8 cellular contexts compared by ENCODE assay signal in genomic region chr13:73520135-73520534, GRCh38.
DNase-seq lines count a peak whose midpoint lies in the region; ATAC-seq and TF ChIP-seq lines count a peak whose summit lies in the region.
"Not testable (repeated sequence)": the region's sequence is repeated elsewhere in the genome, so short reads cannot be mapped to it uniquely, and the experiment has no call there.

No MANE protein-coding gene starts in this region.

- intact Hi-C loops in CD4-positive, alpha-beta T cell (cut with DNase I, micrococcal nuclease), result loop anchor here in 1 of 2 experiments (10.0 kb wide), 1 partner anchor 185 kb away; no protein-coding TSS in a partner anchor
- intact Hi-C loops in activated CD8-positive, alpha-beta T cell treated with anti-CD3 and anti-CD28 coated beads for 36 hours (cut with micrococcal nuclease), result not testable (repeated sequence)

- ATAC-seq in CD4-positive, alpha-beta T cell (ENCODE audit: poor library complexity); WTC11; activated CD8-positive, alpha-beta T cell treated with anti-CD3 and anti-CD28 coated beads for 36 hours; activated T-helper 17 cell treated with anti-CD3 and anti-CD28 coated beads, Interleukin-2, amount 50 U/mL, for 72 hours (replicated peaks); effector memory CD8-positive, alpha-beta T cell (replicated peaks); stimulated activated effector memory CD8-positive, alpha-beta T cell treated with anti-CD3 and anti-CD28 coated beads, Interleukin-12 subunit alpha, Interleukin-12 subunit beta, amount 100 ng/mL, for 72 hours: not testable (repeated sequence)

- peak overlapping the region; percentile 84 for H3K4me3 Mint-ChIP-seq in CD4-positive, alpha-beta T cell
- peak overlapping the region; percentile 79; the same call in 1 of the 2 replicates for H3K4me3 Mint-ChIP-seq in HFFc6
- not testable (repeated sequence) for H3K4me3 Mint-ChIP-seq in WTC11
- peak overlapping the region; percentile 58 for H3K4me3 Mint-ChIP-seq in activated CD8-positive, alpha-beta T cell treated with anti-CD3 and anti-CD28 coated beads for 36 hours
- peak overlapping the region; percentile 74 for H3K4me3 Mint-ChIP-seq in activated T-helper 17 cell treated with anti-CD3 and anti-CD28 coated beads, Interleukin-2, amount 50 U/mL, for 72 hours
- H3K4me3 Mint-ChIP-seq in activated naive CD8-positive, alpha-beta T cell, result peak overlapping the region; percentile 80
- H3K4me3 Mint-ChIP-seq in effector memory CD8-positive, alpha-beta T cell, result peak overlapping the region; percentile 35 to 50
- H3K4me3 Mint-ChIP-seq in stimulated activated effector memory CD8-positive, alpha-beta T cell treated with anti-CD3 and anti-CD28 coated beads, Interleukin-12 subunit alpha, Interleukin-12 subunit beta, amount 100 ng/mL, for 72 hours, result peak overlapping the region; percentile 25

- not testable (repeated sequence) for H3K27me3 Mint-ChIP-seq in CD4-positive, alpha-beta T cell; HFFc6 (ENCODE audit: insufficient read depth); WTC11 (ENCODE audit: low read depth); activated CD8-positive, alpha-beta T cell treated with anti-CD3 and anti-CD28 coated beads for 36 hours; activated T-helper 17 cell treated with anti-CD3 and anti-CD28 coated beads, Interleukin-2, amount 50 U/mL, for 72 hours; activated naive CD8-positive, alpha-beta T cell
- peaks cover 0 to 23% of the 10 kb centered on the region in 2 donors for H3K27me3 Mint-ChIP-seq in effector memory CD8-positive, alpha-beta T cell

- H3K27me3 ChIP-seq in CD4-positive, alpha-beta T cell (ENCODE audit: control insufficient read depth, insufficient read depth, low read length), result not testable (repeated sequence)

- peak overlapping the region; percentile 90 for H3K27ac Mint-ChIP-seq in CD4-positive, alpha-beta T cell
- not testable (repeated sequence) for H3K27ac Mint-ChIP-seq in HFFc6; WTC11; effector memory CD8-positive, alpha-beta T cell; stimulated activated effector memory CD8-positive, alpha-beta T cell treated with anti-CD3 and anti-CD28 coated beads, Interleukin-12 subunit alpha, Interleukin-12 subunit beta, amount 100 ng/mL, for 72 hours
- H3K27ac Mint-ChIP-seq in activated CD8-positive, alpha-beta T cell treated with anti-CD3 and anti-CD28 coated beads for 36 hours, result peak overlapping the region; percentile 76
- H3K27ac Mint-ChIP-seq in activated T-helper 17 cell treated with anti-CD3 and anti-CD28 coated beads, Interleukin-2, amount 50 U/mL, for 72 hours, result peak overlapping the region; percentile 83
- peak overlapping the region; percentile 83 for H3K27ac Mint-ChIP-seq in activated naive CD8-positive, alpha-beta T cell

- not testable (repeated sequence) for DNase-seq in CD4-positive, alpha-beta T cell; HFFc6; WTC11 (ENCODE audit: low spot score); activated CD8-positive, alpha-beta T cell treated with anti-CD3 and anti-CD28 coated beads for 36 hours; effector memory CD8-positive, alpha-beta T cell; stimulated activated effector memory CD8-positive, alpha-beta T cell treated with anti-CD3 and anti-CD28 coated beads, Interleukin-12 subunit alpha, Interleukin-12 subunit beta, amount 100 ng/mL, for 72 hours (ENCODE audit: low spot score in 2 of 2)

- H3K9me3 ChIP-seq in CD4-positive, alpha-beta T cell (ENCODE audit: control insufficient read depth, low read length), result not testable (repeated sequence)

- not testable (repeated sequence) for H3K9me3 Mint-ChIP-seq in CD4-positive, alpha-beta T cell; HFFc6; activated CD8-positive, alpha-beta T cell treated with anti-CD3 and anti-CD28 coated beads for 36 hours; activated T-helper 17 cell treated with anti-CD3 and anti-CD28 coated beads, Interleukin-2, amount 50 U/mL, for 72 hours; activated naive CD8-positive, alpha-beta T cell (ENCODE audit: low read depth); effector memory CD8-positive, alpha-beta T cell; stimulated activated effector memory CD8-positive, alpha-beta T cell treated with anti-CD3 and anti-CD28 coated beads, Interleukin-12 subunit alpha, Interleukin-12 subunit beta, amount 100 ng/mL, for 72 hours
- peaks cover 14% of the 10 kb centered on the region for H3K9me3 Mint-ChIP-seq in WTC11

- peak overlapping the region; percentile 21 for H3K27ac ChIP-seq in CD4-positive, alpha-beta T cell (ENCODE audit: low read depth, low read length)

- CTCF ChIA-PET in CD4-positive, alpha-beta T cell (lab: Charles Lee); WTC11 (lab: Charles Lee): not testable (repeated sequence)
- CTCF ChIA-PET in activated CD8-positive, alpha-beta T cell treated with anti-CD3 and anti-CD28 coated beads for 36 hours (lab: Charles Lee), result interaction anchor here (1.0 kb wide), 1 partner anchor 23 kb away, joined by 3 read pairs; no protein-coding TSS in a partner anchor

- POLR2A ChIA-PET in CD4-positive, alpha-beta T cell (lab: Charles Lee), result interaction anchor here (0.6 to 1.5 kb wide), 3 partner anchors 105 to 195 kb away, joined by 3 to 4 read pairs (median 4); no protein-coding TSS in a partner anchor
- POLR2A ChIA-PET in WTC11 (lab: Charles Lee), result interaction anchor here (0.8 kb wide), 1 partner anchor 178 kb away, joined by 3 read pairs; no protein-coding TSS in a partner anchor
- POLR2A ChIA-PET in activated CD8-positive, alpha-beta T cell treated with anti-CD3 and anti-CD28 coated beads for 36 hours (lab: Charles Lee), result not testable (repeated sequence)

- TF ChIP-seq CTCF in CD4-positive, alpha-beta T cell (IDR thresholded peaks at IDR 0.05); HFFc6 (IDR thresholded peaks at IDR 0.05); WTC11 (IDR thresholded peaks at IDR 0.05); activated CD8-positive, alpha-beta T cell treated with anti-CD3 and anti-CD28 coated beads for 36 hours (IDR thresholded peaks at IDR 0.05): not testable (repeated sequence)

- H3K4me1 Mint-ChIP-seq in CD4-positive, alpha-beta T cell (ENCODE audit: low read depth), result peaks cover 23% of the 10 kb centered on the region
- H3K4me1 Mint-ChIP-seq in HFFc6 (ENCODE audit: low read depth) (peaks cover 23% of the 10 kb centered on the region), WTC11 (peaks cover 64% of the 10 kb centered on the region)
- peaks cover 14% of the 10 kb centered on the region for H3K4me1 Mint-ChIP-seq in activated CD8-positive, alpha-beta T cell treated with anti-CD3 and anti-CD28 coated beads for 36 hours (ENCODE audit: low read depth)
- H3K4me1 Mint-ChIP-seq in activated T-helper 17 cell treated with anti-CD3 and anti-CD28 coated beads, Interleukin-2, amount 50 U/mL, for 72 hours, result peaks cover 13% of the 10 kb centered on the region
- peaks cover 22% of the 10 kb centered on the region for H3K4me1 Mint-ChIP-seq in activated naive CD8-positive, alpha-beta T cell (ENCODE audit: low read depth)
- not testable (repeated sequence) for H3K4me1 Mint-ChIP-seq in effector memory CD8-positive, alpha-beta T cell (ENCODE audit: low read depth in 2 of 2)
- H3K4me1 Mint-ChIP-seq in stimulated activated effector memory CD8-positive, alpha-beta T cell treated with anti-CD3 and anti-CD28 coated beads, Interleukin-12 subunit alpha, Interleukin-12 subunit beta, amount 100 ng/mL, for 72 hours, result peaks cover 15% of the 10 kb centered on the region

- H3K36me3 Mint-ChIP-seq in CD4-positive, alpha-beta T cell (ENCODE audit: low read depth); HFFc6 (ENCODE audit: low read depth); WTC11; activated CD8-positive, alpha-beta T cell treated with anti-CD3 and anti-CD28 coated beads for 36 hours (ENCODE audit: low read depth); activated T-helper 17 cell treated with anti-CD3 and anti-CD28 coated beads, Interleukin-2, amount 50 U/mL, for 72 hours (ENCODE audit: low read depth); activated naive CD8-positive, alpha-beta T cell; effector memory CD8-positive, alpha-beta T cell (ENCODE audit: insufficient read depth); stimulated activated effector memory CD8-positive, alpha-beta T cell treated with anti-CD3 and anti-CD28 coated beads, Interleukin-12 subunit alpha, Interleukin-12 subunit beta, amount 100 ng/mL, for 72 hours: not testable (repeated sequence)

TF ChIP-seq in WTC11, 78 proteins besides CTCF, POLR2A, EP300 and RAD21:
- peak; percentile 98 for TF ChIP-seq ZNF121 (CRISPR knock-in tag; IDR thresholded peaks at IDR 0.05)
